Comparison of ENCODE assay signal across 10 cellular contexts in the genomic region with DNA sequence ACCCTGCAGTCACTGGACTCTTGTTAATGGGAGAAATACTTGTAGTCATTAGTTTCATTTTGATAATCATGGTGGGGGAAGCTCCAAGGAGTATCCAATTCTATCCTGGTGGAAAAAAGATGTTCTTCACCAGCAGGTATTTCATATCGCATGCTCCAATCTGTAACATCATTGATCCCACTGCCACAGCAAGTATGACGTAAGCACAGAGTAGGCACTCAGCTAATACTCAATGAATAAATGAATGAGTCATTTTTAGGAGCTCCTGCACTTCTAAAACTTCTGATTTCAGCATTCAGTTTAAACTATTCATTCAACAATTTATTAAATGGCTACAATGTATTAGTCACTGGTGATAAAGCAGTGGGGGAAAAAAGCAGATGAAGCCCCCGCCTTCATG. TPM values are rescaled to one million over a fixed set of nuclear protein-coding genes. Genes with fewer than 3 reads are reported as not detected.
"Had no signal": no experiment of that assay in that cellular context is flagged by ENCODE, and none has a peak within 500 bp of the region (broad histone marks: within the 10 kb centered on the region; RNA-seq: fewer than 3 reads in every experiment).

No MANE protein-coding gene starts in this region.

- H3K9ac ChIP-seq: KMS-11 had no signal

- H3K27ac ChIP-seq: HL-60, KMS-11 had no signal

- H3K4me2 ChIP-seq: KMS-11 had no signal

- DNase-seq: IMR-90, Karpas-422, KBM-7, KG1 had no signal

- FAIRE-seq: HTR-8/SVneo had no signal

RNA-seq across cellular contexts. Expression of a gene that starts 30.3 kb away (rescaled TPM):
- total RNA-seq: HT-29, HT1080, IMR-90 had no signal
- polyA plus RNA-seq: IgD-negative memory B cell, IMR-90 had no signal

RNA-seq across cellular contexts. Expression of a gene that starts 58.1 kb away (rescaled TPM):
- total RNA-seq: HT-29, HT1080, IMR-90 had no signal
- polyA plus RNA-seq: IgD-negative memory B cell, IMR-90 had no signal
